2 cellular contexts compared by ENCODE assay signal in the genomic region with DNA sequence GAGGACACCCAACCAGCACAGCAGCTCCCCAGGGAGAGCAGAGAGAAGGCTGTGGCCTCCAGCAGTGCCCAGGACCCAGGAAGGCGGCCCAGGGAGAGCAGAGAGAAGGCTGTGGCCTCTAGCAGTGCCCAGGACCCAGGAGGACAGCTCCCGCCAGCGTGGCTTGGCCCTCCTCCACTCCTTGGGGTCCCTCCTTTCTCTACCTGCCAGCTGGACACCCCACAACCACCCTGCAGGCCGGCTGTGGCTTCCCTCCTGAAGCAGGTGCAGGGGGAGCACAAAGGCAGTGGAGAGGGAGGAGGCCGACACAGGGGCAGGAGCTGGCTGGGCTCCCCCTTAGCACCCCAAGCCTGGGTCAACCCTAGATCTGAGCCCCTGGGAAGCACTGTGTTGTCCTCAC.
TF ChIP-seq lines count a peak whose summit lies in the region.

No MANE protein-coding gene starts in this region.

TF ChIP-seq in SK-N-SH, 30 proteins besides CTCF, POLR2A, EP300 and RAD21 (continued from another document):
- no peak for TF ChIP-seq REST (IDR thresholded peaks at IDR 0.05; ENCODE audit: low read depth, low read length)

TF ChIP-seq in SK-N-SH treated with all-trans-retinoic acid at 6 μM for 48 hours, 23 proteins besides CTCF, POLR2A, EP300 and RAD21 (continued from another document):
- TF ChIP-seq, protein P1, sequence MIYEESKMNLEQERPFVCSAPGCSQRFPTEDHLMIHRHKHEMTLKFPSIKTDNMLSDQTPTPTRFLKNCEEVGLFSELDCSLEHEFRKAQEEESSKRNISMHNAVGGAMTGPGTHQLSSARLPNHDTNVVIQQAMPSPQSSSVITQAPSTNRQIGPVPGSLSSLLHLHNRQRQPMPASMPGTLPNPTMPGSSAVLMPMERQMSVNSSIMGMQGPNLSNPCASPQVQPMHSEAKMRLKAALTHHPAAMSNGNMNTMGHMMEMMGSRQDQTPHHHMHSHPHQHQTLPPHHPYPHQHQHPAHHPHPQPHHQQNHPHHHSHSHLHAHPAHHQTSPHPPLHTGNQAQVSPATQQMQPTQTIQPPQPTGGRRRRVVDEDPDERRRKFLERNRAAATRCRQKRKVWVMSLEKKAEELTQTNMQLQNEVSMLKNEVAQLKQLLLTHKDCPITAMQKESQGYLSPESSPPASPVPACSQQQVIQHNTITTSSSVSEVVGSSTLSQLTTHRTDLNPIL (CRISPR knock-in tag; IDR thresholded peaks at IDR 0.05; ENCODE audit: low read depth), result no peak
- TF ChIP-seq POU6F1 (CRISPR knock-in tag; IDR thresholded peaks at IDR 0.05; ENCODE audit: borderline replicate concordance, low read depth) (no peak), PPARA (CRISPR knock-in tag; IDR thresholded peaks at IDR 0.05; ENCODE audit: borderline replicate concordance) (no peak), ZNF8 (CRISPR knock-in tag; IDR thresholded peaks at IDR 0.05) (no peak), CSDC2 (CRISPR knock-in tag; IDR thresholded peaks at IDR 0.05) (no peak), BACH2 (CRISPR knock-in tag; IDR thresholded peaks at IDR 0.05; ENCODE audit: borderline replicate concordance) (no peak), SNAI2 (CRISPR knock-in tag; IDR thresholded peaks at IDR 0.05) (no peak), RARB (CRISPR knock-in tag; IDR thresholded peaks at IDR 0.05) (no peak), ZC3H10 (CRISPR knock-in tag; IDR thresholded peaks at IDR 0.05) (no peak), ISL1 (CRISPR knock-in tag; IDR thresholded peaks at IDR 0.05) (no peak), ZNF70 (CRISPR knock-in tag; IDR thresholded peaks at IDR 0.05) (no peak), OSR1 (CRISPR knock-in tag; IDR thresholded peaks at IDR 0.05) (no peak), ZNF565 (CRISPR knock-in tag; conservative IDR thresholded peaks at IDR 0.05; ENCODE audit: low read depth) (no peak)
- TF ChIP-seq, protein P2, sequence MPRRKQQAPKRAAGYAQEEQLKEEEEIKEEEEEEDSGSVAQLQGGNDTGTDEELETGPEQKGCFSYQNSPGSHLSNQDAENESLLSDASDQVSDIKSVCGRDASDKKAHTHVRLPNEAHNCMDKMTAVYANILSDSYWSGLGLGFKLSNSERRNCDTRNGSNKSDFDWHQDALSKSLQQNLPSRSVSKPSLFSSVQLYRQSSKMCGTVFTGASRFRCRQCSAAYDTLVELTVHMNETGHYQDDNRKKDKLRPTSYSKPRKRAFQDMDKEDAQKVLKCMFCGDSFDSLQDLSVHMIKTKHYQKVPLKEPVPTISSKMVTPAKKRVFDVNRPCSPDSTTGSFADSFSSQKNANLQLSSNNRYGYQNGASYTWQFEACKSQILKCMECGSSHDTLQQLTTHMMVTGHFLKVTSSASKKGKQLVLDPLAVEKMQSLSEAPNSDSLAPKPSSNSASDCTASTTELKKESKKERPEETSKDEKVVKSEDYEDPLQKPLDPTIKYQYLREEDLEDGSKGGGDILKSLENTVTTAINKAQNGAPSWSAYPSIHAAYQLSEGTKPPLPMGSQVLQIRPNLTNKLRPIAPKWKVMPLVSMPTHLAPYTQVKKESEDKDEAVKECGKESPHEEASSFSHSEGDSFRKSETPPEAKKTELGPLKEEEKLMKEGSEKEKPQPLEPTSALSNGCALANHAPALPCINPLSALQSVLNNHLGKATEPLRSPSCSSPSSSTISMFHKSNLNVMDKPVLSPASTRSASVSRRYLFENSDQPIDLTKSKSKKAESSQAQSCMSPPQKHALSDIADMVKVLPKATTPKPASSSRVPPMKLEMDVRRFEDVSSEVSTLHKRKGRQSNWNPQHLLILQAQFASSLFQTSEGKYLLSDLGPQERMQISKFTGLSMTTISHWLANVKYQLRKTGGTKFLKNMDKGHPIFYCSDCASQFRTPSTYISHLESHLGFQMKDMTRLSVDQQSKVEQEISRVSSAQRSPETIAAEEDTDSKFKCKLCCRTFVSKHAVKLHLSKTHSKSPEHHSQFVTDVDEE (CRISPR knock-in tag; IDR thresholded peaks at IDR 0.05), result no peak
